17 cellular contexts compared by ENCODE assay signal in the genomic region with DNA sequence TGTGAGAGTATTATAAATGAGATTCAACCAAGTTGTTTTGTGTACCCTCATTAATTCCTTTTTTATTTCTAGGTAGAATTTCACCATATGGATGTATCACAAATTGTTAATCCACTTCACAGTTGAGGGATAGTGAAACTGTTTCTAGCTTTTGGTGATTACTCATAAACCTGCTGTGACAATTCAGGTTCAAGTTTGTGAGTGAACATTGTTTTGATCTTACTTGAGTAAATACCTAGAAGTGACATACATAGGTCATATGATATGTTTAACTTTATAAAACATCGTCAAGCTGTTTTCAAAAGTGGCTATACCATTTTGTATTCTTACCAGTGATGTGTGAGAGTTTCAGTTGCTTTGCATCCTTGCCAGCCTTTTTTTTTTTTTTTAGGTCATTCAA.
DNase-seq lines count a peak whose midpoint lies in the region; ATAC-seq and TF ChIP-seq lines count a peak whose summit lies in the region.
"Had no signal": no experiment of that assay in that cellular context is flagged by ENCODE, and none has a peak within 500 bp of the region (broad histone marks: within the 10 kb centered on the region; RNA-seq: fewer than 3 reads in every experiment).

No MANE protein-coding gene starts in this region.

- no peaks in the 10 kb centered on the region for H3K4me1 ChIP-seq in prostate gland (replicated peaks)
- H3K4me1 ChIP-seq: BLaER1, pancreas had no signal

- DNase-seq in NCI-H2107 treated with DMSO at 0.1 percent for 48 hours (lab: John Stamatoyannopoulos, UW; ENCODE audit: unreplicated experiment) = peak; percentile 13
- DNase-seq in NCI-H2107 (lab: John Stamatoyannopoulos, UW) = no peak
- peak; percentile 24 for DNase-seq in GM12864 (ENCODE audit: low read depth)
- DNase-seq in activated naive CD8-positive, alpha-beta T cell treated with anti-CD3 and anti-CD28 coated beads for 36 hours = no peak
- no peak for DNase-seq in DMS153 (lab: John Stamatoyannopoulos, UW)
- no peak for DNase-seq in H7
- no peak for DNase-seq in prostate gland (ENCODE audit: low spot score)
- DNase-seq: cortex of kidney, NCI-H1436, pancreas, trophoblast cell had no signal

- no peak overlapping the region for H3K4me3 Mint-ChIP-seq in activated naive CD8-positive, alpha-beta T cell treated with anti-CD3 and anti-CD28 coated beads for 36 hours
- H3K4me3 Mint-ChIP-seq: WTC11 had no signal

- intact Hi-C loops in prostate gland (cut with DNase I) = no loop called here

- no peak overlapping the region for H3K4me3 ChIP-seq in GM12864 (ENCODE audit: low read depth, low read length)
- H3K4me3 ChIP-seq in H7 (ENCODE audit: insufficient read depth, low read depth, low read length) = no peak overlapping the region
- H3K4me3 ChIP-seq in prostate gland = no peak overlapping the region
- H3K4me3 ChIP-seq: BLaER1, pancreas had no signal

- peaks cover 71% of the 10 kb centered on the region for H3K4me1 Mint-ChIP-seq in activated naive CD8-positive, alpha-beta T cell treated with anti-CD3 and anti-CD28 coated beads for 36 hours

- peaks cover 5% of the 10 kb centered on the region for H3K9me3 Mint-ChIP-seq in activated naive CD8-positive, alpha-beta T cell treated with anti-CD3 and anti-CD28 coated beads for 36 hours
- H3K9me3 Mint-ChIP-seq: WTC11 had no signal

- ATAC-seq in HG03354 (IDR thresholded peaks at IDR 0.05; ENCODE audit: poor library complexity, severe bottlenecking, unreplicated experiment) = peak; percentile 52
- ATAC-seq: Panc1, pancreas, WTC11 had no signal

- H3K27ac Mint-ChIP-seq in activated naive CD8-positive, alpha-beta T cell treated with anti-CD3 and anti-CD28 coated beads for 36 hours = peak overlapping the region; percentile 82
- H3K27ac Mint-ChIP-seq: WTC11 had no signal

- TF ChIP-seq CTCF in GM12864 (IDR thresholded peaks at IDR 0.05; ENCODE audit: low read depth, low read length, missing control alignments) = no peak
- TF ChIP-seq CTCF in prostate gland (IDR thresholded peaks at IDR 0.05) = no peak

- H3K27ac ChIP-seq in prostate gland = no peak overlapping the region
- H3K27ac ChIP-seq: 22Rv1, BLaER1, KMS-11, pancreas had no signal

- WGBS in prostate gland = 48% methylated on average over 1 of the region's 1 CpG

- TF ChIP-seq POLR2A in prostate gland (IDR thresholded peaks at IDR 0.05) = no peak

- no peaks in the 10 kb centered on the region for H3K9me3 ChIP-seq in prostate gland
- H3K9me3 ChIP-seq: BLaER1, pancreas had no signal

- peaks cover 14% of the 10 kb centered on the region for H3K36me3 Mint-ChIP-seq in activated naive CD8-positive, alpha-beta T cell treated with anti-CD3 and anti-CD28 coated beads for 36 hours
- H3K36me3 Mint-ChIP-seq: WTC11 had no signal

- H3K27me3 ChIP-seq in H7 (ENCODE audit: control insufficient read depth, insufficient read depth, low read length) = no peaks in the 10 kb centered on the region
- no peaks in the 10 kb centered on the region for H3K27me3 ChIP-seq in prostate gland (replicated peaks; ENCODE audit: insufficient read depth)
- H3K27me3 ChIP-seq: BLaER1, pancreas had no signal

- no peaks in the 10 kb centered on the region for H3K27me3 Mint-ChIP-seq in activated naive CD8-positive, alpha-beta T cell treated with anti-CD3 and anti-CD28 coated beads for 36 hours

- no peaks in the 10 kb centered on the region for H3K36me3 ChIP-seq in H7 (replicated peaks; ENCODE audit: control insufficient read depth, insufficient read depth, low read length)
- no peaks in the 10 kb centered on the region for H3K36me3 ChIP-seq in prostate gland
- H3K36me3 ChIP-seq: BLaER1, pancreas had no signal

Comparison
In these comparisons a context has a peak if more than half of its experiments do, and no peak if none do; other contexts are left out.
1. DNase-seq: peak in NCI-H2107 treated with DMSO at 0.1 percent for 48 hours (single experiment) and GM12864 (single experiment); none in NCI-H2107 (single experiment), activated naive CD8-positive, alpha-beta T cell treated with anti-CD3 and anti-CD28 coated beads for 36 hours (single experiment), DMS153 (single experiment), H7 (single experiment) and prostate gland (single experiment).